8 cellular contexts compared by ENCODE assay signal in genomic region chr17:2392252-2393183, GRCh38. TPM values are rescaled to one million over a fixed set of nuclear protein-coding genes. Genes with fewer than 3 reads are reported as not detected.
DNase-seq lines count a peak whose midpoint lies in the region; ATAC-seq and TF ChIP-seq lines count a peak whose summit lies in the region.

No MANE protein-coding gene starts in this region.

- peak; percentile 46 for ATAC-seq in GM19043 (IDR thresholded peaks at IDR 0.05; ENCODE audit: low read depth, unreplicated experiment)
- ATAC-seq in HG03342 (IDR thresholded peaks at IDR 0.05; ENCODE audit: unreplicated experiment), result peak; percentile 46
- peak; percentile 62 for ATAC-seq in left colon

- no peak for TF ChIP-seq CTCF in choroid plexus epithelial cell (conservative IDR thresholded peaks at IDR 0.05; ENCODE audit: low read depth, low read length)

- DNase-seq in AML-193 (lab: John Stamatoyannopoulos, UW) (peak; percentile 77 to 79), NCI-H524 treated with DMSO at 0.1 percent for 48 hours (lab: John Stamatoyannopoulos, UW) (peak; percentile 27), choroid plexus epithelial cell (ENCODE audit: low read depth) (peak; percentile 98), left colon (peak; percentile 94 to 97)
- peak; percentile 98 to 99 for DNase-seq in activated CD4-positive, alpha-beta T cell treated with anti-CD3 and anti-CD28 coated beads for 4 hours
- DNase-seq in stimulated activated CD4-positive, alpha-beta T cell treated with anti-CD3 and anti-CD28 coated beads, Interleukin-1b, Interleukin-23, amount 100 ng/mL, for 1 hour (ENCODE audit: low read depth in 2 of 2), result peak; percentile 96 to 97

- peak overlapping the region; percentile 73 for H3K4me3 ChIP-seq in choroid plexus epithelial cell (ENCODE audit: low read depth, low read length)

- intact Hi-C loops in left colon (cut with DNase I, micrococcal nuclease), result no loop called here

RNA-seq across cellular contexts. Expression of gene MNT, which starts 8.3 kb away (rescaled TPM):
- 10 to 100 TPM; 22.3 to 25.6 TPM for total RNA-seq in left colon

RNA-seq across cellular contexts. Expression of gene SGSM2, which starts 55.2 kb away (rescaled TPM):
- 10 to 100 TPM; 29.6 to 35.3 TPM for total RNA-seq in left colon

RNA-seq across cellular contexts. Expression of gene TSR1, which starts 56.3 kb away (rescaled TPM):
- 10 to 100 TPM; 11.8 to 16.4 TPM for total RNA-seq in left colon

Comparison
In these comparisons a context has a peak if more than half of its experiments do, and no peak if none do; other contexts are left out.
1. Peak in every context shown above with its lines: DNase-seq, ATAC-seq and H3K4me3 ChIP-seq.
2. DNase-seq: peak in every context shown above with its lines; median percentile 98 in activated CD4-positive, alpha-beta T cell treated with anti-CD3 and anti-CD28 coated beads for 4 hours; 98 in choroid plexus epithelial cell; 96 in stimulated activated CD4-positive, alpha-beta T cell treated with anti-CD3 and anti-CD28 coated beads, Interleukin-1b, Interleukin-23, amount 100 ng/mL, for 1 hour; 96 in left colon; 78 in AML-193; 27 in NCI-H524 treated with DMSO at 0.1 percent for 48 hours.